In the genomic region with DNA sequence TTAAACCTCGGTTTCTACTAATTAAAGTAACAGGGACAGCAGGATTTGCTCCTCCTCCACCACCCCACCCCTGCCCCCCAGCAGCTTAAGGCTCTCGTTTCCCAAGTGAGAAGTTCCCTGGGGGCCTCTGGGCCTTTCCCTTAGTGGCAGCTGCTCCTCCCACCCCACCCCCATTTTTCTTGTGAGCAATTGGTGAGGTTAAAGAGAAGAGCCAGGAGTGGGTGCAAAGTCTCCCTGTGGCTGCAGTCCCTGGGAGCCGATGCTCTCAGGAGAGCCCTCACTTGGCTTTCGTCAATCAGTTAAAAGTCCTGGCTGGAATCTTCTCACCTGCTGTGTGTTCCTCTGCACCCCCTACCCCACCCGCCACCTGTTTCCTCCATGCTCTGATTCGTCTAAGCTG, we compare ENCODE assay signal across 14 cellular contexts. TPM values are rescaled to one million over a fixed set of nuclear protein-coding genes. Genes with fewer than 3 reads are reported as not detected.
DNase-seq lines count a peak whose midpoint lies in the region; ATAC-seq and TF ChIP-seq lines count a peak whose summit lies in the region.
"Had no signal": no experiment of that assay in that cellular context is flagged by ENCODE, and none has a peak within 500 bp of the region (broad histone marks: within the 10 kb centered on the region; RNA-seq: fewer than 3 reads in every experiment).

No MANE protein-coding gene starts in this region.

- no peak overlapping the region for H3K27ac Mint-ChIP-seq in WTC11
- H3K27ac Mint-ChIP-seq: B cell had no signal

- H2BK5ac ChIP-seq in neuronal stem cell (ENCODE audit: low read length), result no peak overlapping the region

- H3K79me1 ChIP-seq in neuronal stem cell (ENCODE audit: low read depth, low read length), result no peaks in the 10 kb centered on the region

- H3K9ac ChIP-seq in neuronal stem cell (ENCODE audit: low read depth, low read length, poor library complexity), result no peak overlapping the region

- H2BK15ac ChIP-seq in neuronal stem cell (ENCODE audit: low read length), result peak overlapping the region; percentile 21

- H3K4me2 ChIP-seq in neuronal stem cell (ENCODE audit: insufficient read depth, low read length, poor library complexity, severe bottlenecking), result no peak overlapping the region

- peaks cover 0 to 4% (median 0%) of the 10 kb centered on the region in 3 experiments for H3K27me3 ChIP-seq in neuronal stem cell (ENCODE audit: control insufficient read depth in 3 of 3, insufficient read depth in 3 of 3, low read depth in 1 of 3, low read length in 3 of 3)
- H3K27me3 ChIP-seq: Peyer's patch had no signal

- no peak overlapping the region for H4K8ac ChIP-seq in neuronal stem cell (ENCODE audit: low read depth, low read length)

- no peaks in the 10 kb centered on the region for H3K27me3 Mint-ChIP-seq in WTC11 (ENCODE audit: low read depth)

- peaks cover 0 to 2% of the 10 kb centered on the region in 2 donors for H3K9me3 ChIP-seq in neuronal stem cell (replicated peaks in 1 of 2; ENCODE audit: control insufficient read depth in 2 of 2, insufficient read depth in 1 of 2, low read depth in 1 of 2, low read length in 2 of 2)
- H3K9me3 ChIP-seq: Peyer's patch had no signal

- DNase-seq in G401 (ENCODE audit: low spot score) (peak; percentile 34), WTC11 (ENCODE audit: low spot score) (no peak), neuronal stem cell (ENCODE audit: low spot score) (no peak), RWPE1 (ENCODE audit: low spot score) (no peak), HUDEP-2 (lab: John Stamatoyannopoulos, UW; ENCODE audit: unreplicated experiment in 76 of 76) (no peak)
- DNase-seq: DMS79 treated with DMSO at 0.1 percent for 48 hours, GDM1, Kasumi-1, NCI-H187 treated with DMSO at 0.1 percent for 48 hours, Peyer's patch, SHP77 had no signal

- H2AK5ac ChIP-seq in neuronal stem cell (ENCODE audit: low read depth, low read length), result no peak overlapping the region

- H3K14ac ChIP-seq in neuronal stem cell (ENCODE audit: low read length), result no peak overlapping the region

- no peak overlapping the region for H3K23ac ChIP-seq in neuronal stem cell (ENCODE audit: low read depth, low read length, poor library complexity)

- no peak overlapping the region for H4K91ac ChIP-seq in neuronal stem cell (ENCODE audit: low read depth, low read length, poor library complexity)

- CTCF ChIA-PET in WTC11 (lab: Charles Lee) (no interaction called here), RWPE1 (lab: Yijun Ruan, JAX) (no interaction called here)

- H3K9me3 Mint-ChIP-seq in WTC11, result peaks cover 14% of the 10 kb centered on the region

- TF ChIP-seq CTCF in C4-2B (conservative IDR thresholded peaks at IDR 0.05), result no peak
- TF ChIP-seq CTCF in WTC11 (IDR thresholded peaks at IDR 0.05), result no peak
- no peak for TF ChIP-seq CTCF in RWPE1 (conservative IDR thresholded peaks at IDR 0.05; ENCODE audit: low read depth)

- ATAC-seq in WTC11, result peak; percentile 38; the same call in 1 of the 2 replicates
- no peak for ATAC-seq in HG03460 (IDR thresholded peaks at IDR 0.05; ENCODE audit: unreplicated experiment)

- POLR2A ChIA-PET in WTC11 (lab: Charles Lee) (no interaction called here), RWPE1 (lab: Yijun Ruan, JAX; ENCODE audit: low non-redundant PET) (no interaction called here)

- no peak overlapping the region for H3K4me3 ChIP-seq in neuronal stem cell (ENCODE audit: low read length in 2 of 2)
- H3K4me3 ChIP-seq: Peyer's patch had no signal

- no peaks in the 10 kb centered on the region for H3K4me1 ChIP-seq in neuronal stem cell (ENCODE audit: control insufficient read depth in 2 of 2, insufficient read depth in 1 of 2, low read depth in 1 of 2, low read length in 2 of 2)
- H3K4me1 ChIP-seq: Peyer's patch had no signal

- no peak overlapping the region for H2BK12ac ChIP-seq in neuronal stem cell (ENCODE audit: low read length)

- no peak overlapping the region for H3K18ac ChIP-seq in neuronal stem cell (ENCODE audit: low read length)

- H2BK120ac ChIP-seq in neuronal stem cell (ENCODE audit: low read depth, low read length), result no peak overlapping the region

- H3K36me3 ChIP-seq in neuronal stem cell (replicated peaks in 1 of 2; ENCODE audit: control insufficient read depth in 2 of 2, insufficient read depth in 2 of 2, low read length in 2 of 2), result no peaks in the 10 kb centered on the region
- H3K36me3 ChIP-seq: Peyer's patch had no signal

- no peak overlapping the region for H2AFZ ChIP-seq in neuronal stem cell (ENCODE audit: low read length)

- no peaks in the 10 kb centered on the region; the same call in 1 of the 2 replicates for H3K36me3 Mint-ChIP-seq in WTC11

- H3K27ac ChIP-seq in C4-2B, result peak overlapping the region; percentile 42
- no peak overlapping the region for H3K27ac ChIP-seq in neuronal stem cell (replicated peaks; ENCODE audit: low read length)
- H3K27ac ChIP-seq in RWPE1, result no peak overlapping the region

- no peak overlapping the region for H3K4me3 Mint-ChIP-seq in WTC11
- H3K4me3 Mint-ChIP-seq: B cell had no signal

- H3K4ac ChIP-seq in neuronal stem cell (ENCODE audit: low read length), result no peak overlapping the region

- in situ Hi-C loops in G401 (cut with HindIII; ENCODE audit: low sequenced_read_pairs), result no loop called here

- no CpG with 5 or more reads among the region's 6 CpGs for WGBS in neuronal stem cell (ENCODE audit: extremely low coverage in 2 of 2, insufficient read length in 2 of 2, insufficient replicate concordance in 1 of 2), 2 donors

- H3K4me1 Mint-ChIP-seq in WTC11, result peaks cover 7% of the 10 kb centered on the region
- H3K4me1 Mint-ChIP-seq: B cell had no signal

TF ChIP-seq in WTC11, 78 proteins besides CTCF, POLR2A, EP300 and RAD21:
- TF ChIP-seq FOXP1 (CRISPR knock-in tag; IDR thresholded peaks at IDR 0.05; ENCODE audit: borderline replicate concordance) (no peak), MYBL2 (CRISPR knock-in tag; IDR thresholded peaks at IDR 0.05) (no peak), STAT6 (CRISPR knock-in tag; conservative IDR thresholded peaks at IDR 0.05; ENCODE audit: low read depth) (no peak), NR1H2 (CRISPR knock-in tag; IDR thresholded peaks at IDR 0.05) (no peak)

RNA-seq across cellular contexts. Expression of gene AGAP1, which starts 48.7 kb away (rescaled TPM):
- 4.9 and 14.4 TPM in 2 replicates for total RNA-seq in G401 (2014; rRNA removed; shearing (Covaris generic))
- 46.2 to 49.3 TPM (median 49.1 TPM) in 3 replicates for total RNA-seq in WTC11 (2021)
- polyA plus RNA-seq in neuronal stem cell (2013, experiment 1 of 2), result 18.3 TPM
- polyA plus RNA-seq in neuronal stem cell (2013, experiment 2 of 2), result 17.8 TPM
- total RNA-seq: B cell had no signal
